ENCODE assay signal across 1 cellular context in genomic region chr15:98647026-98647773, GRCh38.
TF ChIP-seq lines count a peak whose summit lies in the region.

No MANE protein-coding gene starts in this region.

TF ChIP-seq in HEK293, 187 proteins besides CTCF, POLR2A, EP300 and RAD21 (continued from another document and continues in another):
- TF ChIP-seq ZNF518A (tag by site-specific recombination; conservative IDR thresholded peaks at IDR 0.05; ENCODE audit: low read depth) (no peak), ZNF211 (tag by site-specific recombination; IDR thresholded peaks at IDR 0.05; ENCODE audit: low read depth) (no peak), ZNF704 (tag by site-specific recombination; IDR thresholded peaks at IDR 0.05) (no peak), ZNF837 (tag by site-specific recombination; IDR thresholded peaks at IDR 0.05) (no peak), ZNF280C (tag by site-specific recombination; IDR thresholded peaks at IDR 0.05) (no peak), ZXDB (tag by site-specific recombination; IDR thresholded peaks at IDR 0.05) (peak; percentile 70; the same call in 1 of the 2 replicates), ZNF624 (tag by site-specific recombination; IDR thresholded peaks at IDR 0.05) (no peak), ZNF791 (tag by site-specific recombination; IDR thresholded peaks at IDR 0.05) (no peak), KLF8 (tag by site-specific recombination; IDR thresholded peaks at IDR 0.05) (peak; percentile 87; the same call in 1 of the 2 replicates), ZEB2 (tag by site-specific recombination; IDR thresholded peaks at IDR 0.05) (peak; percentile 95), ZNF248 (tag by site-specific recombination; IDR thresholded peaks at IDR 0.05) (no peak), ZNF416 (tag by site-specific recombination; IDR thresholded peaks at IDR 0.05) (no peak), ZBTB7A (tag by site-specific recombination; IDR thresholded peaks at IDR 0.05; ENCODE audit: low read depth) (peak; percentile 80; the same call in 1 of the 2 replicates), ZBTB20 (tag by site-specific recombination; IDR thresholded peaks at IDR 0.05) (peak; percentile 93), SETDB1 (IDR thresholded peaks at IDR 0.05; ENCODE audit: insufficient read length, low read length) (no peak), ZNF362 (tag by site-specific recombination; IDR thresholded peaks at IDR 0.05) (no peak; the same call in none of the 2 replicates), ZNF596 (tag by site-specific recombination; IDR thresholded peaks at IDR 0.05) (no peak; the same call in 1 of the 2 replicates), ZNF335 (tag by site-specific recombination; conservative IDR thresholded peaks at IDR 0.05) (peak; percentile 23; the same call in 1 of the 2 replicates), ZNF610 (tag by site-specific recombination; IDR thresholded peaks at IDR 0.05; ENCODE audit: borderline replicate concordance) (no peak), ZNF157 (tag by site-specific recombination; IDR thresholded peaks at IDR 0.05) (no peak), ZNF37A (tag by site-specific recombination; IDR thresholded peaks at IDR 0.05) (no peak), SALL2 (tag by site-specific recombination; IDR thresholded peaks at IDR 0.05; ENCODE audit: borderline replicate concordance) (no peak), ZNF621 (tag by site-specific recombination; IDR thresholded peaks at IDR 0.05) (no peak), REPIN1 (tag by site-specific recombination; IDR thresholded peaks at IDR 0.05; ENCODE audit: low read depth) (no peak), ZBTB17 (tag by site-specific recombination; IDR thresholded peaks at IDR 0.05) (peak; percentile 56), ZFHX2 (tag by site-specific recombination; conservative IDR thresholded peaks at IDR 0.05) (peak; percentile 73), ZNF266 (tag by site-specific recombination; IDR thresholded peaks at IDR 0.05; ENCODE audit: low read depth) (no peak), ZNF398 (tag by site-specific recombination; IDR thresholded peaks at IDR 0.05) (peak; percentile 46), PRDM4 (tag by site-specific recombination; IDR thresholded peaks at IDR 0.05) (no peak; the same call in 1 of the 2 replicates), ZNF600 (tag by site-specific recombination; IDR thresholded peaks at IDR 0.05) (peak; percentile 74; the same call in 1 of the 2 replicates), ZNF660 (tag by site-specific recombination; IDR thresholded peaks at IDR 0.05) (peak; percentile 51; the same call in 1 of the 2 replicates), ZNF184 (tag by site-specific recombination; IDR thresholded peaks at IDR 0.05) (no peak), ZNF174 (tag by site-specific recombination; IDR thresholded peaks at IDR 0.05) (no peak), KLF1 (tag by site-specific recombination; IDR thresholded peaks at IDR 0.05) (peak; percentile 44; the same call in 1 of the 2 replicates), ZSCAN16 (tag by site-specific recombination; IDR thresholded peaks at IDR 0.05) (no peak), ZNF148 (tag by site-specific recombination; IDR thresholded peaks at IDR 0.05; ENCODE audit: borderline replicate concordance) (no peak), ZNF843 (tag by site-specific recombination; IDR thresholded peaks at IDR 0.05) (peak; percentile 45; the same call in 1 of the 2 replicates), ZNF777 (tag by site-specific recombination; IDR thresholded peaks at IDR 0.05; ENCODE audit: borderline replicate concordance) (no peak), ZNF664 (tag by site-specific recombination; IDR thresholded peaks at IDR 0.05) (0 out of 2 replicates have a peak, but pooled peaks have one; percentile 5), KLF7 (tag by site-specific recombination; IDR thresholded peaks at IDR 0.05; ENCODE audit: borderline replicate concordance) (no peak), PRDM6 (tag by site-specific recombination; IDR thresholded peaks at IDR 0.05) (no peak), ZNF274 (IDR thresholded peaks at IDR 0.05; ENCODE audit: low read length) (no peak), ZNF274 (tag by site-specific recombination; IDR thresholded peaks at IDR 0.05; ENCODE audit: borderline replicate concordance) (no peak), ZNF426 (tag by site-specific recombination; IDR thresholded peaks at IDR 0.05) (no peak)
